9 cellular contexts compared by ENCODE assay signal in the genomic region with DNA sequence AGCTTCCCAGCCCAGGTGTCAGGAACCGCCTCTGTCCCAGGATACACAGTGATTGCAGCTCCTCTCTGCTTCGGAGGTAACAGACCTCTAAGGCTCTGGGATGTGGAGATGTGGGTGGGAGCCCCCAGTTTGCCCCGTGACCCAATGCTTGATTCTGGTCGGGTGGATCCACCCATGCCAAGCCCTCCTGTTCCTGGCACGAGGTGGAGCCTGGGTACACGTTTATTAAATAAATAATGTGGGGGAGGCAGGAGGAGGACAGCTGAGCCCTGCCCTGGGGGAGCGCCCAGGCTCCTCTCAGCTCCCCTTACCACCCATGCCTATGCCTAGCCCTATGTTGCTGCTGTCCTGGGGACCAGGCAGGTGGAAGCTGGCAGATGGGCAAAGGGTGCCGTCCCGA. TPM values are rescaled to one million over a fixed set of nuclear protein-coding genes. Genes with fewer than 3 reads are reported as not detected.
DNase-seq lines count a peak whose midpoint lies in the region; ATAC-seq and TF ChIP-seq lines count a peak whose summit lies in the region.
"Had no signal": no experiment of that assay in that cellular context is flagged by ENCODE, and none has a peak within 500 bp of the region (broad histone marks: within the 10 kb centered on the region; RNA-seq: fewer than 3 reads in every experiment).

No MANE protein-coding gene starts in this region.

- intact Hi-C loops in Right ventricle myocardium inferior (cut with DNase I) (no loop called here), ovary (cut with DNase I) (no loop called here), uterus (cut with DNase I; ENCODE audit: low total_unique reads) (no loop called here)

- TF ChIP-seq CTCF in cardiac muscle cell (IDR thresholded peaks at IDR 0.05; ENCODE audit: low read depth, low read length) (no peak), glutamatergic neuron (IDR thresholded peaks at IDR 0.05; ENCODE audit: partially characterized antibody, unreplicated experiment) (no peak), ovary (IDR thresholded peaks at IDR 0.05) (no peak), uterus (IDR thresholded peaks at IDR 0.05) (no peak)

- WGBS in ovary, 3 donors = 60 to 62% (median 61%) methylated on average over 9 of the region's 9 CpGs

- H3K27me3 Mint-ChIP-seq in glutamatergic neuron (ENCODE audit: unreplicated experiment) = peaks cover 9% of the 10 kb centered on the region
- H3K27me3 Mint-ChIP-seq in activated naive CD4-positive, alpha-beta T cell treated with anti-CD3 and anti-CD28 coated beads, Interleukin-2, amount 10 ng/mL, durations not matched to agents 7 days and 5 days = peaks cover 41% of the 10 kb centered on the region

- no peaks in the 10 kb centered on the region for H3K36me3 ChIP-seq in cardiac muscle cell
- H3K36me3 ChIP-seq in ovary = no peaks in the 10 kb centered on the region
- no peaks in the 10 kb centered on the region for H3K36me3 ChIP-seq in uterus

- in situ Hi-C loops in KBM-7 (cut with MboI; ENCODE audit: low pct_unique_long_range_greater_than_20kb, low sequenced_read_pairs) = no loop called here

- peak overlapping the region; percentile 85 for H3K27ac Mint-ChIP-seq in glutamatergic neuron (ENCODE audit: unreplicated experiment)
- no peak overlapping the region for H3K27ac Mint-ChIP-seq in activated naive CD4-positive, alpha-beta T cell treated with anti-CD3 and anti-CD28 coated beads, Interleukin-2, amount 10 ng/mL, durations not matched to agents 7 days and 5 days
- H3K27ac Mint-ChIP-seq: T-helper 2 cell treated with Interferon-gamma antibody and Interleukin-4, amounts not matched to agents 5 μg/mL and 100 μg/mL, for 36 hours had no signal

- peaks cover 55% of the 10 kb centered on the region for H3K4me1 Mint-ChIP-seq in glutamatergic neuron (ENCODE audit: low read depth, unreplicated experiment)
- H3K4me1 Mint-ChIP-seq in activated naive CD4-positive, alpha-beta T cell treated with anti-CD3 and anti-CD28 coated beads, Interleukin-2, amount 10 ng/mL, durations not matched to agents 7 days and 5 days = peaks cover 2% of the 10 kb centered on the region

- H3K9me3 ChIP-seq in cardiac muscle cell (ENCODE audit: low read depth) = no peaks in the 10 kb centered on the region
- no peaks in the 10 kb centered on the region for H3K9me3 ChIP-seq in ovary
- H3K9me3 ChIP-seq in uterus = no peaks in the 10 kb centered on the region

- peak overlapping the region; percentile 38 for H3K4me3 Mint-ChIP-seq in glutamatergic neuron (ENCODE audit: unreplicated experiment)
- no peak overlapping the region for H3K4me3 Mint-ChIP-seq in activated naive CD4-positive, alpha-beta T cell treated with anti-CD3 and anti-CD28 coated beads, Interleukin-2, amount 10 ng/mL, durations not matched to agents 7 days and 5 days
- H3K4me3 Mint-ChIP-seq: T-helper 2 cell treated with Interferon-gamma antibody and Interleukin-4, amounts not matched to agents 5 μg/mL and 100 μg/mL, for 36 hours had no signal

- no peak for TF ChIP-seq EP300 in ovary (IDR thresholded peaks at IDR 0.05)

- TF ChIP-seq POLR2A in ovary (IDR thresholded peaks at IDR 0.05) (no peak), uterus (IDR thresholded peaks at IDR 0.05) (no peak)

- H3K4me3 ChIP-seq in cardiac muscle cell = no peak overlapping the region
- no peak overlapping the region for H3K4me3 ChIP-seq in ovary
- H3K4me3 ChIP-seq in uterus = peak overlapping the region in 1 of 2 donors; percentile 6

- H3K4me1 ChIP-seq in cardiac muscle cell (ENCODE audit: low read depth) (peaks cover 57% of the 10 kb centered on the region), ovary (ENCODE audit: insufficient read depth) (peaks cover 29% of the 10 kb centered on the region), uterus (peaks cover 35 to 73% of the 10 kb centered on the region in 2 donors)

- H3K9me3 Mint-ChIP-seq in glutamatergic neuron (ENCODE audit: unreplicated experiment) = peaks cover 13% of the 10 kb centered on the region
- H3K9me3 Mint-ChIP-seq in activated naive CD4-positive, alpha-beta T cell treated with anti-CD3 and anti-CD28 coated beads, Interleukin-2, amount 10 ng/mL, durations not matched to agents 7 days and 5 days = no peaks in the 10 kb centered on the region
- H3K9me3 Mint-ChIP-seq: T-helper 2 cell treated with Interferon-gamma antibody and Interleukin-4, amounts not matched to agents 5 μg/mL and 100 μg/mL, for 36 hours had no signal

- CTCF ChIA-PET in activated naive CD4-positive, alpha-beta T cell treated with anti-CD3 and anti-CD28 coated beads, Interleukin-2, amount 10 ng/mL, durations not matched to agents 7 days and 5 days (lab: Charles Lee) = interaction anchor here (1.3 kb wide), 1 partner anchor 11 kb away, joined by 3 read pairs; no protein-coding TSS in a partner anchor

- no peaks in the 10 kb centered on the region for H3K36me3 Mint-ChIP-seq in glutamatergic neuron (ENCODE audit: unreplicated experiment)
- no peaks in the 10 kb centered on the region for H3K36me3 Mint-ChIP-seq in activated naive CD4-positive, alpha-beta T cell treated with anti-CD3 and anti-CD28 coated beads, Interleukin-2, amount 10 ng/mL, durations not matched to agents 7 days and 5 days

- no peak for ATAC-seq in Right ventricle myocardium inferior

- no peak for DNase-seq in cardiac muscle cell (ENCODE audit: low read depth in 1 of 2, low spot score in 1 of 2)
- DNase-seq in Right ventricle myocardium inferior (ENCODE audit: missing footprints) = no peak
- DNase-seq in glutamatergic neuron = no peak
- no peak for DNase-seq in ovary
- no peak for DNase-seq in uterus
- no peak for DNase-seq in OCI-M2 (lab: John Stamatoyannopoulos, UW; ENCODE audit: unreplicated experiment)
- DNase-seq in KBM-7 = no peak
- DNase-seq in activated naive CD4-positive, alpha-beta T cell treated with anti-CD3 and anti-CD28 coated beads, Interleukin-2, amount 10 ng/mL, durations not matched to agents 7 days and 5 days = no peak

- H3K27me3 ChIP-seq in cardiac muscle cell (no peaks in the 10 kb centered on the region), ovary (no peaks in the 10 kb centered on the region), uterus (no peaks in the 10 kb centered on the region)

- H3K27ac ChIP-seq in cardiac muscle cell (peak overlapping the region; percentile 87), ovary (peak overlapping the region; percentile 79 to 83), uterus (peak overlapping the region; percentile 93 to 98)

RNA-seq across cellular contexts. Expression of gene ARHGEF17, which starts 16.0 kb away (rescaled TPM):
- total RNA-seq in cardiac muscle cell = 37.2 and 60.3 TPM in 2 replicates
- 26.5 and 33.5 TPM in 2 replicates for polyA plus RNA-seq in cardiac muscle cell
- 57.1 TPM for total RNA-seq in Right ventricle myocardium inferior
- total RNA-seq in glutamatergic neuron (ENCODE audit: unreplicated experiment) = 43.3 TPM
- total RNA-seq in ovary = 10 to 100 TPM; 29.8 to 83.8 (median 46.7) TPM
- polyA plus RNA-seq in ovary = 10 to 100 TPM; 21.0 to 38.0 TPM
- 100 to 1,000 TPM in 1 of 4 donors, 10 to 100 TPM in 3; 17.9 to 174 (median 58.6) TPM for total RNA-seq in uterus

RNA-seq across cellular contexts. Expression of gene P2RY6, which starts 52.0 kb away (rescaled TPM):
- total RNA-seq in cardiac muscle cell = 0.07 and 0.39 TPM in 2 replicates
- not detected in 2 replicates for polyA plus RNA-seq in cardiac muscle cell
- total RNA-seq in Right ventricle myocardium inferior = 2.8 TPM
- total RNA-seq in glutamatergic neuron (ENCODE audit: unreplicated experiment) = not detected
- 1 to 10 TPM in 2 of 7 donors, under 1 TPM in 4, not detected in 1; 0.23 to 1.4 (median 0.62) TPM for total RNA-seq in ovary
- under 1 TPM; 0.57 to 0.79 TPM for polyA plus RNA-seq in ovary
- 1 to 10 TPM in 1 of 4 donors, under 1 TPM in 1, not detected in 2; 0.76 to 1.0 TPM for total RNA-seq in uterus

RNA-seq across cellular contexts. Expression of gene RELT, which starts 52.1 kb away (rescaled TPM):
- total RNA-seq in cardiac muscle cell = 10.4 and 18.7 TPM in 2 replicates
- 9.3 and 14.8 TPM in 2 replicates for polyA plus RNA-seq in cardiac muscle cell
- total RNA-seq in Right ventricle myocardium inferior = 2.3 TPM
- total RNA-seq in glutamatergic neuron (ENCODE audit: unreplicated experiment) = 9.2 TPM
- total RNA-seq in ovary = 1 to 10 TPM in 6 of 7 donors, under 1 TPM in 1; 0.95 to 4.7 (median 2.3) TPM
- 1 to 10 TPM in 1 of 2 donors, under 1 TPM in 1; 0.38 to 1.1 TPM for polyA plus RNA-seq in ovary
- total RNA-seq in uterus = 1 to 10 TPM in 2 of 4 donors, under 1 TPM in 1, not detected in 1; 0.29 to 5.8 (median 3.3) TPM
